ENCODE assay signal across 22 cellular contexts in the genomic region with DNA sequence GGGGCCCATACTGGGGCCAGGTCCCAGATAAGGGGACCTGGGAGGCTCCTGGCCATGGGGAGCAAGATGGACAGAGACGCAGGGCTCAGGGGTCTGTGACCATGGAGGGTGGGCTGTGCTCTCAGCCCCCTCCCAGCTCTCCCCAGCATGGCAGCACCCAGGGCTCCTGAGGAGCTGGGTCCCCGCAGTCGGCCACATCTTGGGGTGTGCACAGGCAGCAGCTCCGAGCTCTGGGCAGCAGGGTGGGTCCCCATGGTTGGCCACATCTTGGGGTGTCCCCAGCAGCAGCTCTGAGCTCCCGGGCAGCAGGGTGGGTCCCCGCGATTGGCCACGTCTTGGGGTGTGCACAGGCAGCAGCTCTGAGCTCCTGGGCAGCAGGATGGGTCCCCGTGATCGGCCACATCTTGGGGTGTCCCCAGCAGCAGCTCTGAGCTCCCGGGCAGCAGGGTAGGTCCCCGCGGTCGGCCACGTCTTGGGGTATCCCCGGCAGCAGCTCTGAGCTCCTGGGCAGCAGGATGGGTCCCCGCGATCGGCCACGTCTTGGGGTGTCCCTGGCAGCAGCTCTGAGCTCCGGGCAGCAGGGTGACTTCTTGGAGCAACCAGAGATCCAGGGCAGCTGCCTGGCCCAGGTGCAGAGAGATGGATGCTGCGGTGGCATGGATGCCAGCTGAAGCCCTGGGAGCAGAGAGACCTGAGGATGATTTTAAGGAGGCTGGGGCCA. TPM values are rescaled to one million over a fixed set of nuclear protein-coding genes. Genes with fewer than 3 reads are reported as not detected.
DNase-seq lines count a peak whose midpoint lies in the region; ATAC-seq, FAIRE-seq and TF ChIP-seq lines count a peak whose summit lies in the region.
"Had no signal": no experiment of that assay in that cellular context is flagged by ENCODE, and none has a peak within 500 bp of the region (broad histone marks: within the 10 kb centered on the region; RNA-seq: fewer than 3 reads in every experiment).

No MANE protein-coding gene starts in this region.

- POLR2A ChIA-PET in IMR-90 (lab: Charles Lee; ENCODE audit: unreplicated experiment) = no interaction called here

- intact Hi-C loops in IMR-90 (cut with micrococcal nuclease) = no loop called here
- intact Hi-C loops in kidney (cut with DNase I) = loop anchor here (5.0 kb wide), 1 partner anchor 313 kb away; no protein-coding TSS in a partner anchor
- intact Hi-C loops in spleen (cut with DNase I; ENCODE audit: low total_unique reads) = loop anchor here (5.0 to 10.0 kb wide), 2 partner anchors 313 to 370 kb away; a partner anchor contains a TSS

- TF ChIP-seq CTCF in IMR-90 (conservative IDR thresholded peaks at IDR 0.05; ENCODE audit: low read depth, low read length) (no peak), kidney (IDR thresholded peaks at IDR 0.05; ENCODE audit: borderline replicate concordance, extremely low read depth, insufficient read depth) (no peak), spleen (IDR thresholded peaks at IDR 0.05 in 8 of 11, conservative IDR thresholded peaks at IDR 0.05 in 3 of 11) (no peak)

- H3K4me3 Mint-ChIP-seq in activated naive CD4-positive, alpha-beta T cell treated with anti-CD3 and anti-CD28 coated beads, Interleukin-2, amount 10 ng/mL, durations not matched to agents 7 days and 5 days = no peak overlapping the region
- H3K4me3 Mint-ChIP-seq: central memory CD8-positive, alpha-beta T cell; mesothelial cell of epicardium; natural killer cell treated with Interleukin-12 subunit alpha and Interleukin-12 subunit beta and Interleukin-15 and Interleukin-18, amount 100 ng/mL, for 72 hours had no signal

- no peak overlapping the region for H3K4me2 ChIP-seq in IMR-90 (ENCODE audit: low read depth, low read length)

- no peaks in the 10 kb centered on the region for H3K4me1 Mint-ChIP-seq in activated naive CD4-positive, alpha-beta T cell treated with anti-CD3 and anti-CD28 coated beads, Interleukin-2, amount 10 ng/mL, durations not matched to agents 7 days and 5 days
- H3K4me1 Mint-ChIP-seq: central memory CD8-positive, alpha-beta T cell; mesothelial cell of epicardium had no signal

- H3K56ac ChIP-seq in IMR-90 (ENCODE audit: extremely low read depth, insufficient read depth, low read length) = no peak overlapping the region

- no peaks in the 10 kb centered on the region; the same call in 1 of the 2 replicates for H4K20me1 ChIP-seq in IMR-90 (ENCODE audit: insufficient read depth, low read length)

- H3K9me3 ChIP-seq in IMR-90 (ENCODE audit: control insufficient read depth, insufficient read depth, low read length) = peaks cover 1% of the 10 kb centered on the region; the same call in 1 of the 2 replicates
- no peaks in the 10 kb centered on the region for H3K9me3 ChIP-seq in kidney (ENCODE audit: control insufficient read depth in 1 of 2, low read length in 2 of 2)
- H3K9me3 ChIP-seq in spleen = peaks cover 0 to 3% (median 0%) of the 10 kb centered on the region in 8 donors
- H3K9me3 ChIP-seq: ascending aorta, prostate gland, vagina had no signal

- no peak overlapping the region for H3K27ac Mint-ChIP-seq in activated naive CD4-positive, alpha-beta T cell treated with anti-CD3 and anti-CD28 coated beads, Interleukin-2, amount 10 ng/mL, durations not matched to agents 7 days and 5 days
- H3K27ac Mint-ChIP-seq: mesothelial cell of epicardium; natural killer cell treated with Interleukin-12 subunit alpha and Interleukin-12 subunit beta and Interleukin-15 and Interleukin-18, amount 100 ng/mL, for 72 hours had no signal

- H4K5ac ChIP-seq in IMR-90 (ENCODE audit: low read depth, low read length) = no peak overlapping the region

- no peak overlapping the region for H2AFZ ChIP-seq in IMR-90 (replicated peaks; ENCODE audit: low read length, poor library complexity)

- no peak overlapping the region for H2BK15ac ChIP-seq in IMR-90 (ENCODE audit: low read depth, low read length)

- no TSS peak for BruUV-seq in IMR-90 (replicated peaks; lab: Mats Ljungman, UMichigan)

- peak; percentile 11 for DNase-seq in activated naive CD4-positive, alpha-beta T cell treated with anti-CD3 and anti-CD28 coated beads, Interleukin-2, amount 10 ng/mL, durations not matched to agents 7 days and 5 days
- DNase-seq in activated naive CD4-positive, alpha-beta T cell treated with Interleukin-2 at 50 U/mL for 16 hours = no peak
- DNase-seq in IMR-90 (no peak), kidney (peak; percentile 69), spleen (peak; percentile 59)
- no peak for DNase-seq in activated effector memory CD4-positive, alpha-beta T cell treated with Interleukin-2 at 50 U/mL for 16 hours
- DNase-seq: ACHN; effector CD4-positive, alpha-beta T cell; foreskin melanocyte; kidney glomerular epithelial cell; NCI-H1417 treated with DMSO at 0.1 percent for 48 hours; NCI-H526 treated with DMSO at 0.1 percent for 48 hours had no signal

- TF ChIP-seq RAD21 in IMR-90 (IDR thresholded peaks at IDR 0.05; ENCODE audit: low read length) = no peak

- H3K4ac ChIP-seq in IMR-90 (ENCODE audit: low read depth, low read length) = no peak overlapping the region

- dilution Hi-C loops in IMR-90 (cut with HindIII; ENCODE audit: low sequenced_read_pairs, unreplicated experiment) = no loop called here

- no peak overlapping the region for H2BK20ac ChIP-seq in IMR-90 (ENCODE audit: low read depth, low read length)

- no peak overlapping the region for H3K18ac ChIP-seq in IMR-90 (ENCODE audit: low read depth, low read length)

- no peak overlapping the region for H2AK5ac ChIP-seq in IMR-90 (ENCODE audit: low read depth, low read length)

- no peak overlapping the region for H3K4me3 ChIP-seq in IMR-90 (ENCODE audit: insufficient read depth, low read depth, low read length)
- no peak overlapping the region for H3K4me3 ChIP-seq in kidney (ENCODE audit: low read length in 2 of 2)
- no peak overlapping the region for H3K4me3 ChIP-seq in spleen
- H3K4me3 ChIP-seq: ascending aorta, prostate gland, vagina had no signal

- no peaks in the 10 kb centered on the region for H3K27me3 Mint-ChIP-seq in activated naive CD4-positive, alpha-beta T cell treated with anti-CD3 and anti-CD28 coated beads, Interleukin-2, amount 10 ng/mL, durations not matched to agents 7 days and 5 days
- H3K27me3 Mint-ChIP-seq: natural killer cell treated with Interleukin-12 subunit alpha and Interleukin-12 subunit beta and Interleukin-15 and Interleukin-18, amount 100 ng/mL, for 72 hours had no signal

- H3K27ac ChIP-seq in IMR-90 (ENCODE audit: insufficient read depth, low read length) (no peak overlapping the region), kidney (ENCODE audit: low read depth in 2 of 2, low read length in 2 of 2) (no peak overlapping the region), spleen (no peak overlapping the region)
- H3K27ac ChIP-seq: ascending aorta, prostate gland, vagina had no signal

- H2BK120ac ChIP-seq in IMR-90 (ENCODE audit: low read depth, low read length) = no peak overlapping the region

- no peak overlapping the region for H3K9ac ChIP-seq in IMR-90 (ENCODE audit: low read depth, low read length)
- H3K9ac ChIP-seq in kidney (ENCODE audit: low read length in 2 of 2) = no peak overlapping the region

- H4K8ac ChIP-seq in IMR-90 (ENCODE audit: low read depth in 2 of 2, low read length in 2 of 2) = no peak overlapping the region

- no peak overlapping the region for H3K14ac ChIP-seq in IMR-90 (replicated peaks; ENCODE audit: low read depth, low read length)

- H4K91ac ChIP-seq in IMR-90 (ENCODE audit: insufficient read depth, low read depth, low read length) = no peak overlapping the region

- H3K23ac ChIP-seq in IMR-90 (ENCODE audit: low read depth, low read length) = no peak overlapping the region

- no peaks in the 10 kb centered on the region for H3K36me3 ChIP-seq in IMR-90 (ENCODE audit: control insufficient read depth, insufficient read depth, low read length)
- no peaks in the 10 kb centered on the region for H3K36me3 ChIP-seq in kidney (ENCODE audit: control insufficient read depth in 1 of 2, insufficient read depth in 2 of 2, low read length in 2 of 2)
- no peaks in the 10 kb centered on the region for H3K36me3 ChIP-seq in spleen
- H3K36me3 ChIP-seq: ascending aorta, prostate gland, vagina had no signal

- H3K27me3 ChIP-seq in IMR-90 (ENCODE audit: control insufficient read depth, insufficient read depth, low read length) (peaks cover 19% of the 10 kb centered on the region; the same call in 1 of the 2 replicates), spleen (replicated peaks in 1 of 7) (peaks cover 0 to 42% (median 10%) of the 10 kb centered on the region in 7 donors)
- H3K27me3 ChIP-seq: ascending aorta, vagina had no signal

- no peaks in the 10 kb centered on the region for H3K9me3 Mint-ChIP-seq in activated naive CD4-positive, alpha-beta T cell treated with anti-CD3 and anti-CD28 coated beads, Interleukin-2, amount 10 ng/mL, durations not matched to agents 7 days and 5 days
- H3K9me3 Mint-ChIP-seq: central memory CD8-positive, alpha-beta T cell; mesothelial cell of epicardium; natural killer cell treated with Interleukin-12 subunit alpha and Interleukin-12 subunit beta and Interleukin-15 and Interleukin-18, amount 100 ng/mL, for 72 hours had no signal

- H3K79me1 ChIP-seq in IMR-90 (ENCODE audit: low read depth in 1 of 2, low read length in 2 of 2) = no peaks in the 10 kb centered on the region

- in situ Hi-C loops in IMR-90 (cut with MboI; ENCODE audit: low sequenced_read_pairs) = loop anchor here (25.0 kb wide), 1 partner anchor 308 kb away; no protein-coding TSS in a partner anchor

- TF ChIP-seq POLR2A in IMR-90 (IDR thresholded peaks at IDR 0.05; ENCODE audit: low read depth, low read length) (no peak), spleen (IDR thresholded peaks at IDR 0.05) (no peak)

- no peak for FAIRE-seq in kidney (lab: Jason Lieb, UNC)

- H2AK9ac ChIP-seq in IMR-90 (replicated peaks; ENCODE audit: low read depth, low read length, poor library complexity) = peak overlapping the region; percentile 81

- no peaks in the 10 kb centered on the region for H3K4me1 ChIP-seq in IMR-90 (ENCODE audit: control insufficient read depth, insufficient read depth, low read length)
- no peaks in the 10 kb centered on the region for H3K4me1 ChIP-seq in kidney (ENCODE audit: control insufficient read depth in 1 of 2, insufficient read depth in 1 of 2, low read depth in 1 of 2, low read length in 2 of 2)
- peaks cover 0 to 10% (median 8%) of the 10 kb centered on the region in 6 donors for H3K4me1 ChIP-seq in spleen
- H3K4me1 ChIP-seq: ascending aorta had no signal

- WGBS in IMR-90 (ENCODE audit: extremely low coverage in 2 of 2, insufficient read length in 1 of 2), 2 experiments = 80% methylated on average over 12 of the region's 22 CpGs; no CpG with 5 or more reads in 1 of the 2 experiments
- WGBS in spleen, 5 donors = 80 to 90% (median 89%) methylated on average over 2 to 22 of the region's 22 CpGs

- H2BK5ac ChIP-seq in IMR-90 (ENCODE audit: low read depth, low read length, poor library complexity, severe bottlenecking) = no peak overlapping the region

- no peaks in the 10 kb centered on the region for H3K36me3 Mint-ChIP-seq in activated naive CD4-positive, alpha-beta T cell treated with anti-CD3 and anti-CD28 coated beads, Interleukin-2, amount 10 ng/mL, durations not matched to agents 7 days and 5 days
- H3K36me3 Mint-ChIP-seq: mesothelial cell of epicardium; natural killer cell treated with Interleukin-12 subunit alpha and Interleukin-12 subunit beta and Interleukin-15 and Interleukin-18, amount 100 ng/mL, for 72 hours had no signal

- no peaks in the 10 kb centered on the region for H3K9me1 ChIP-seq in IMR-90 (ENCODE audit: insufficient read depth, low read length)

- CTCF ChIA-PET in activated naive CD4-positive, alpha-beta T cell treated with anti-CD3 and anti-CD28 coated beads, Interleukin-2, amount 10 ng/mL, durations not matched to agents 7 days and 5 days (lab: Charles Lee) = interaction anchor here (1.2 to 2.1 kb wide), 2 partner anchors 310 to 370 kb away, joined by 5 to 9 read pairs; no protein-coding TSS in a partner anchor
- CTCF ChIA-PET in IMR-90 (lab: Yijun Ruan, JAX) = no interaction called here

- ATAC-seq in IMR-90 (ENCODE audit: low read depth) = no peak
- no peak for ATAC-seq in HG02970 (IDR thresholded peaks at IDR 0.05; ENCODE audit: low FRiP score, unreplicated experiment)
- no peak for ATAC-seq in GM21619 (IDR thresholded peaks at IDR 0.05; ENCODE audit: unreplicated experiment)
- ATAC-seq: natural killer cell treated with Interleukin-12 subunit alpha and Interleukin-12 subunit beta and Interleukin-15 and Interleukin-18, amount 100 ng/mL, for 72 hours had no signal

RNA-seq across cellular contexts. Expression of a gene that starts 18.3 kb away (rescaled TPM):
- total RNA-seq in IMR-90 (2012; rRNA removed) (not detected in 2 replicates), kidney (0.38 TPM), spleen (under 1 TPM in 1 of 7 donors, not detected in 6; 0.09 TPM)
- polyA plus RNA-seq in IMR-90 (2012; rRNA removed) (not detected in 2 replicates), kidney (ENCODE audit: insufficient read depth, low read depth, low replicate concordance) (not detected), spleen (under 1 TPM in 2 of 3 donors, not detected in 1; under 0.01 TPM)
- polyA plus RNA-seq in IMR-90 (2012; cell fraction: cytosol; rRNA removed) = not detected in 2 replicates
- polyA plus RNA-seq in IMR-90 (2012; cell fraction: nucleus; rRNA removed; ENCODE audit: low replicate concordance) = not detected in 2 replicates
- total RNA-seq: MCF 10A; mesothelial cell of epicardium; natural killer cell treated with Interleukin-12 subunit alpha and Interleukin-12 subunit beta and Interleukin-15 and Interleukin-18, amount 100 ng/mL, for 72 hours; T-helper 1 cell treated with Interleukin-12 subunit alpha and Interleukin-12 subunit beta and Interleukin-4 antibody, amounts not matched to agents 30 ng/mL and 1 ng/mL, for 36 hours had no signal

RNA-seq across cellular contexts. Expression of a gene that starts 46.8 kb away (rescaled TPM):
- total RNA-seq in IMR-90 (2012; rRNA removed) = not detected in 2 replicates
- polyA plus RNA-seq in IMR-90 (2012; rRNA removed) = 0.01 and 0.02 TPM in 2 replicates
- polyA plus RNA-seq in IMR-90 (2012; cell fraction: cytosol; rRNA removed) = under 0.01 TPM in 1 of 2 replicates, not detected in the other
- polyA plus RNA-seq in IMR-90 (2012; cell fraction: nucleus; rRNA removed; ENCODE audit: low replicate concordance) = under 0.01 and 0.01 TPM in 2 replicates
- 0.03 TPM for total RNA-seq in kidney
- not detected for polyA plus RNA-seq in kidney (ENCODE audit: insufficient read depth, low read depth, low replicate concordance)
- not detected for total RNA-seq in spleen
- polyA plus RNA-seq in spleen = under 1 TPM in 2 of 3 donors, not detected in 1; under 0.01 TPM
- total RNA-seq: MCF 10A; mesothelial cell of epicardium; natural killer cell treated with Interleukin-12 subunit alpha and Interleukin-12 subunit beta and Interleukin-15 and Interleukin-18, amount 100 ng/mL, for 72 hours; T-helper 1 cell treated with Interleukin-12 subunit alpha and Interleukin-12 subunit beta and Interleukin-4 antibody, amounts not matched to agents 30 ng/mL and 1 ng/mL, for 36 hours; vagina had no signal

Comparison
In these comparisons a context has a peak if more than half of its experiments do, and no peak if none do; other contexts are left out.
1. DNase-seq: peak in activated naive CD4-positive, alpha-beta T cell treated with anti-CD3 and anti-CD28 coated beads, Interleukin-2, amount 10 ng/mL, durations not matched to agents 7 days and 5 days (single experiment), kidney (single experiment) and spleen (single experiment); none in activated naive CD4-positive, alpha-beta T cell treated with Interleukin-2 at 50 U/mL for 16 hours (single experiment), IMR-90 (single experiment) and activated effector memory CD4-positive, alpha-beta T cell treated with Interleukin-2 at 50 U/mL for 16 hours (single experiment).